Comparison of ENCODE assay signal across 19 cellular contexts in the genomic region with DNA sequence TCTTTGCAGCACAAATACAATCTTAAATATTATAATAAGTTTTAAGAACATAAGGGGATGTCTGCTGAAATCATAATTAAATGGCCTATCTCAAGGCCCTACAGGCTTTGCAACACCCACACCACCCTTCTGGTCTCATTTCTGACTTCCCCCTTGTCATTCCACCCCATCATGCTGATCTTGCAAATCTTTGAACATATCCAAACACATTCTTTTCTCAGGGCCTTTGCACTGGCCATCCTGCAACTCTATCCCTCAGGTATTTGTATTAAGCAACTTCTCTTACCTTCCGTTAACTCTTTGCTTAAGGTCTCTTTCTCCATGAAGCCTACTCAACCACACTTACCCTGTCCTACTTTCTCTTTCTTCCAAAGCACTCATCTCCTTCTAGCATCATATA. TPM values are rescaled to one million over a fixed set of nuclear protein-coding genes. Genes with fewer than 3 reads are reported as not detected.
A peak's percentile ranks its signal among the peaks of the same experiment; 100 is the strongest.
DNase-seq lines count a peak whose midpoint lies in the region; ATAC-seq, FAIRE-seq and TF ChIP-seq lines count a peak whose summit lies in the region.
"Had no signal": no experiment of that assay in that cellular context is flagged by ENCODE, and none has a peak within 500 bp of the region (broad histone marks: within the 10 kb centered on the region; RNA-seq: fewer than 3 reads in every experiment).

No MANE protein-coding gene starts in this region.

- TF ChIP-seq RAD21 in K562 (CRISPR knock-in tag; conservative IDR thresholded peaks at IDR 0.05 in 1 of 2, IDR thresholded peaks at IDR 0.05 in 1 of 2), result no peak

- POLR2A ChIA-PET in K562 (lab: Yijun Ruan, JAX), result no interaction called here

- no peak for TF ChIP-seq EP300 in K562 (IDR thresholded peaks at IDR 0.05; ENCODE audit: low read length)

- no peak for FAIRE-seq in K562 (lab: Jason Lieb, UNC)
- FAIRE-seq: GM12892, H1 had no signal

- CTCF ChIA-PET in K562 (lab: Yijun Ruan, JAX; ENCODE audit: low intra/inter-chr PET ratio), result no interaction called here

- H3K27ac ChIP-seq in K562 (ENCODE audit: extremely low read depth, low read depth, low read length) (no peak overlapping the region), layer of hippocampus (ENCODE audit: low read depth, low read length) (peak overlapping the region; percentile 47)
- H3K27ac ChIP-seq: 22Rv1, BLaER1 had no signal

- no peaks in the 10 kb centered on the region for H3K9me3 ChIP-seq in K562 (replicated peaks; ENCODE audit: control insufficient read depth, insufficient read depth, low read depth, low read length)
- H3K9me3 ChIP-seq: BLaER1, Caco-2, HAP-1 had no signal

- H2AFZ ChIP-seq in K562 (ENCODE audit: low read depth, low read length), result no peak overlapping the region

- H3K4me2 ChIP-seq in K562 (ENCODE audit: insufficient read depth, low read length), result no peak overlapping the region
- H3K4me2 ChIP-seq: BLaER1 had no signal

- intact Hi-C loops in K562 (cut with micrococcal nuclease), result no loop called here

- H3K9me1 ChIP-seq in K562 (ENCODE audit: control insufficient read depth, insufficient read depth, low read length), result no peaks in the 10 kb centered on the region

- H3K27me3 ChIP-seq in K562 (ENCODE audit: control insufficient read depth in 2 of 2, insufficient read depth in 2 of 2, low read length in 2 of 2) (peaks cover 8 to 11% of the 10 kb centered on the region in 2 experiments; a peak in 4 of 5 replicates), layer of hippocampus (ENCODE audit: control insufficient read depth, insufficient read depth, low read length) (no peaks in the 10 kb centered on the region)

- BruUV-seq in K562 (replicated peaks; lab: Mats Ljungman, UMichigan), result no TSS peak

- no peak overlapping the region for H3K4me3 ChIP-seq in K562
- H3K4me3 ChIP-seq: BLaER1, HAP-1 had no signal

- peak; percentile 28 for DNase-seq in DMS53 (lab: John Stamatoyannopoulos, UW)
- no peak for DNase-seq in DMS53 treated with DMSO at 0.1 percent for 48 hours (lab: John Stamatoyannopoulos, UW; ENCODE audit: unreplicated experiment)
- no peak for DNase-seq in K562 (ENCODE audit: extremely low read depth in 1 of 4, low spot score in 3 of 4)
- no peak for DNase-seq in NCI-H1436 (lab: John Stamatoyannopoulos, UW)
- DNase-seq in HUDEP-2 (lab: John Stamatoyannopoulos, UW; ENCODE audit: unreplicated experiment in 76 of 76), result no peak
- DNase-seq in NOMO-1 (lab: John Stamatoyannopoulos, UW; ENCODE audit: unreplicated experiment in 2 of 2), result no peak
- DNase-seq: AML-193; Caco-2; CD8-positive, alpha-beta memory T cell; DND-41; GDM1; HFFc6; KG1 had no signal

- no peak overlapping the region for H3K9ac ChIP-seq in K562 (ENCODE audit: insufficient read depth in 1 of 2, low read depth in 2 of 2, low read length in 2 of 2)
- H3K9ac ChIP-seq: BLaER1 had no signal

- in situ Hi-C loops in K562 (cut with MboI), result no loop called here

- no peaks in the 10 kb centered on the region for H3K36me3 ChIP-seq in K562 (ENCODE audit: control insufficient read depth, insufficient read depth, low read length)
- H3K36me3 ChIP-seq: BLaER1, HAP-1 had no signal

- no peaks in the 10 kb centered on the region for H4K20me1 ChIP-seq in K562 (replicated peaks; ENCODE audit: control insufficient read depth, insufficient read depth, low read length)
- H4K20me1 ChIP-seq: BLaER1 had no signal

- ATAC-seq in K562, result no peak

- no peak for TF ChIP-seq CTCF in K562 (IDR thresholded peaks at IDR 0.05 in 2 of 3, conservative IDR thresholded peaks at IDR 0.05 in 1 of 3; ENCODE audit: insufficient read depth in 2 of 3, low read depth in 1 of 3, low read length in 3 of 3)

- H3K79me2 ChIP-seq in K562 (ENCODE audit: control insufficient read depth, insufficient read depth, low read length), result no peaks in the 10 kb centered on the region

- TF ChIP-seq POLR2A in K562 (conservative IDR thresholded peaks at IDR 0.05), result no peak

- peaks cover 0 to 5% of the 10 kb centered on the region in 2 experiments; a peak in 2 of 5 replicates for H3K4me1 ChIP-seq in K562 (replicated peaks in 1 of 2; ENCODE audit: control insufficient read depth in 2 of 2, insufficient read depth in 2 of 2, low read length in 2 of 2)
- H3K4me1 ChIP-seq: HAP-1 had no signal

- 0% methylated on average over 1 of the region's 1 CpG for WGBS in K562 (ENCODE audit: insufficient coverage, low coverage, missing lambda C conversion rate)

TF ChIP-seq in K562, 482 proteins besides CTCF, POLR2A, EP300 and RAD21:
- TF ChIP-seq ZNF316 (IDR thresholded peaks at IDR 0.05) (peak; percentile 32; the same call in 1 of the 2 replicates), LCOR (CRISPR knock-in tag; IDR thresholded peaks at IDR 0.05) (no peak)

RNA-seq across cellular contexts. Expression of a gene that starts 5.6 kb away (rescaled TPM):
- total RNA-seq in K562 (2011; cell fraction: chromatin; rRNA removed; ENCODE audit: low replicate concordance), result 12.1 and 26.9 TPM in 2 replicates
- 5.0 and 6.3 TPM in 2 replicates for total RNA-seq in K562 (2011; cell fraction: nucleolus; rRNA removed)
- total RNA-seq in K562 (2011; cell fraction: nucleoplasm; rRNA removed), result 12.9 and 16.0 TPM in 2 replicates
- total RNA-seq in K562 (2014; rRNA removed), result 2.2 and 2.3 TPM in 2 replicates
- 2.8 and 3.0 TPM in 2 replicates for total RNA-seq in K562 (2014; rRNA removed; fragmentation: Illumina TruSeq; extraction: Trizol)
- 3.3 and 3.6 TPM in 2 replicates for total RNA-seq in K562 (2015; rRNA removed; fragmentation: Illumina TruSeq; extraction: Trizol)
- total RNA-seq in K562 (2021), result 2.5 and 5.2 TPM in 2 replicates
- polyA plus RNA-seq in K562 (2011; rRNA removed), result 0.39 and 0.78 TPM in 2 replicates
- 0.06 and 0.58 TPM in 2 replicates for polyA plus RNA-seq in K562 (2011; cell fraction: cytosol; rRNA removed)
- 0.94 and 1.5 TPM in 2 replicates for polyA plus RNA-seq in K562 (2011; cell fraction: nucleus; rRNA removed)
- 2.4 and 7.6 TPM in 2 replicates for polyA plus RNA-seq in K562 (2012)
- 1.4 and 1.5 TPM in 2 replicates for polyA plus RNA-seq in K562 (2014; fragmentation: Illumina TruSeq; extraction: Trizol)
- 1 to 10 TPM in 1 of 2 experiments, under 1 TPM in 1; 0.41 to 1.4 TPM for polyA plus RNA-seq in K562 (2014; fragmentation: Nextera tagmentation; extraction: Ambion mirVana)
- polyA plus RNA-seq in K562 (2014; rRNA removed), result 1.6 and 2.3 TPM in 2 replicates
- 0.81 and 2.0 TPM in 2 replicates for polyA minus RNA-seq in K562 (2011; rRNA and poly(A)+ RNA removed)
- 1.2 TPM in 1 of 2 replicates, not detected in the other for polyA minus RNA-seq in K562 (2011; cell fraction: cytosol; rRNA and poly(A)+ RNA removed)
- polyA minus RNA-seq in K562 (2011; cell fraction: nucleus; rRNA and poly(A)+ RNA removed), result 1.3 and 1.9 TPM in 2 replicates
- polyA plus RNA-seq: CD8-positive, alpha-beta memory T cell had no signal

RNA-seq across cellular contexts. Expression of a gene that starts 51.8 kb away (rescaled TPM):
- 24.3 and 131 TPM in 2 replicates for total RNA-seq in K562 (2011; cell fraction: chromatin; rRNA removed; ENCODE audit: low replicate concordance)
- 11.8 and 23.6 TPM in 2 replicates for total RNA-seq in K562 (2011; cell fraction: nucleolus; rRNA removed)
- 31.8 and 43.3 TPM in 2 replicates for total RNA-seq in K562 (2011; cell fraction: nucleoplasm; rRNA removed)
- total RNA-seq in K562 (2014; rRNA removed), result 10.7 and 11.1 TPM in 2 replicates
- 12.5 and 13.4 TPM in 2 replicates for total RNA-seq in K562 (2014; rRNA removed; fragmentation: Illumina TruSeq; extraction: Trizol)
- total RNA-seq in K562 (2015; rRNA removed; fragmentation: Illumina TruSeq; extraction: Trizol), result 16.5 and 19.2 TPM in 2 replicates
- 11.2 and 11.3 TPM in 2 replicates for total RNA-seq in K562 (2021)
- polyA plus RNA-seq in K562 (2011; rRNA removed), result 18.5 and 23.1 TPM in 2 replicates
- polyA plus RNA-seq in K562 (2011; cell fraction: cytosol; rRNA removed), result 0.75 and 2.6 TPM in 2 replicates
- polyA plus RNA-seq in K562 (2011; cell fraction: nucleus; rRNA removed), result 52.1 and 73.8 TPM in 2 replicates
- 5.4 and 8.3 TPM in 2 replicates for polyA plus RNA-seq in K562 (2012)
- polyA plus RNA-seq in K562 (2014; fragmentation: Illumina TruSeq; extraction: Trizol), result 8.6 and 9.8 TPM in 2 replicates
- 1 to 10 TPM; 4.4 to 8.4 TPM for polyA plus RNA-seq in K562 (2014; fragmentation: Nextera tagmentation; extraction: Ambion mirVana)
- 13.0 and 19.1 TPM in 2 replicates for polyA plus RNA-seq in K562 (2014; rRNA removed)
- 31.4 and 32.7 TPM in 2 replicates for polyA minus RNA-seq in K562 (2011; rRNA and poly(A)+ RNA removed)
- 2.7 and 2.8 TPM in 2 replicates for polyA minus RNA-seq in K562 (2011; cell fraction: cytosol; rRNA and poly(A)+ RNA removed)
- 40.1 and 72.9 TPM in 2 replicates for polyA minus RNA-seq in K562 (2011; cell fraction: nucleus; rRNA and poly(A)+ RNA removed)
